Comparison of ENCODE assay signal across 13 cellular contexts in genomic region chr7:143265017-143265693, GRCh38. TPM values are rescaled to one million over a fixed set of nuclear protein-coding genes. Genes with fewer than 3 reads are reported as not detected.
A peak's percentile ranks its signal among the peaks of the same experiment; 100 is the strongest.
DNase-seq lines count a peak whose midpoint lies in the region; ATAC-seq, FAIRE-seq and TF ChIP-seq lines count a peak whose summit lies in the region.
"Had no signal": no experiment of that assay in that cellular context is flagged by ENCODE, and none has a peak within 500 bp of the region (broad histone marks: within the 10 kb centered on the region; RNA-seq: fewer than 3 reads in every experiment).

No MANE protein-coding gene starts in this region.

- TF ChIP-seq RAD21 in K562 (CRISPR knock-in tag; conservative IDR thresholded peaks at IDR 0.05 in 1 of 2, IDR thresholded peaks at IDR 0.05 in 1 of 2): no peak

- TF ChIP-seq CTCF in K562 (IDR thresholded peaks at IDR 0.05 in 2 of 3, conservative IDR thresholded peaks at IDR 0.05 in 1 of 3; ENCODE audit: insufficient read depth in 2 of 3, low read depth in 1 of 3, low read length in 3 of 3) (no peak), lower leg skin (IDR thresholded peaks at IDR 0.05) (no peak)

- TF ChIP-seq POLR2A in K562 (conservative IDR thresholded peaks at IDR 0.05) (no peak), lower leg skin (IDR thresholded peaks at IDR 0.05) (no peak)

- H3K4me3 Mint-ChIP-seq in naive thymus-derived CD4-positive, alpha-beta T cell: peak overlapping the region; percentile 93 to 99 (median 97)

- no peaks in the 10 kb centered on the region for H3K27me3 Mint-ChIP-seq in naive thymus-derived CD4-positive, alpha-beta T cell

- H3K9me3 ChIP-seq in BLaER1: no peaks in the 10 kb centered on the region
- no peaks in the 10 kb centered on the region for H3K9me3 ChIP-seq in K562 (replicated peaks; ENCODE audit: control insufficient read depth, insufficient read depth, low read depth, low read length)
- no peaks in the 10 kb centered on the region for H3K9me3 ChIP-seq in naive thymus-derived CD4-positive, alpha-beta T cell (ENCODE audit: control insufficient read depth in 2 of 3, low read length in 3 of 3)

- no peak for FAIRE-seq in K562 (lab: Jason Lieb, UNC)

- in situ Hi-C loops in K562 (cut with MboI): no loop called here

- 0 out of 2 replicates have a peak overlapping the region, but pooled peaks have one; percentile 78 for H3K4me3 ChIP-seq in BLaER1
- no peak overlapping the region for H3K4me3 ChIP-seq in K562
- H3K4me3 ChIP-seq in naive thymus-derived CD4-positive, alpha-beta T cell (ENCODE audit: low read length): peak overlapping the region; percentile 90
- no peak overlapping the region for H3K4me3 ChIP-seq in lower leg skin (ENCODE audit: low read depth, poor library complexity, severe bottlenecking)

- H3K9me1 ChIP-seq in K562 (ENCODE audit: control insufficient read depth, insufficient read depth, low read length): peaks cover 9% of the 10 kb centered on the region

- H4K20me1 ChIP-seq in BLaER1 (no peaks in the 10 kb centered on the region), K562 (replicated peaks; ENCODE audit: control insufficient read depth, insufficient read depth, low read length) (0 out of 2 replicates have a peak, but pooled peaks cover 4% of the 10 kb centered on the region)

- DNase-seq in D341Med (ENCODE audit: low spot score) (peak; percentile 27), K562 (ENCODE audit: extremely low read depth in 1 of 4, low spot score in 3 of 4) (no peak), lower leg skin (ENCODE audit: low spot score in 2 of 2) (no peak), NAMALWA (ENCODE audit: low spot score) (no peak)
- no peak for DNase-seq in naive thymus-derived CD4-positive, alpha-beta T cell
- DNase-seq: COR-L47, T1000 had no signal

- H3K9me3 Mint-ChIP-seq in naive thymus-derived CD4-positive, alpha-beta T cell: peaks cover 0 to 4% (median 0%) of the 10 kb centered on the region in 11 donors

- no TSS peak for BruUV-seq in K562 (replicated peaks; lab: Mats Ljungman, UMichigan)

- CTCF ChIA-PET in K562 (lab: Yijun Ruan, JAX; ENCODE audit: low intra/inter-chr PET ratio): no interaction called here
- CTCF ChIA-PET in naive thymus-derived CD4-positive, alpha-beta T cell (lab: Charles Lee): interaction anchor here (0.6 to 9.1 kb wide), 5 partner anchors 14 to 299 kb away, joined by 3 to 72 read pairs (median 4); no protein-coding TSS in a partner anchor

- intact Hi-C loops in K562 (cut with micrococcal nuclease): no loop called here
- intact Hi-C loops in naive thymus-derived CD4-positive, alpha-beta T cell (cut with micrococcal nuclease): no loop called here
- intact Hi-C loops in lower leg skin (cut with DNase I; ENCODE audit: low total_unique reads): no loop called here

- no peak for TF ChIP-seq EP300 in K562 (IDR thresholded peaks at IDR 0.05; ENCODE audit: low read length)

- H3K4me2 ChIP-seq in BLaER1 (peak overlapping the region; percentile 94), K562 (ENCODE audit: insufficient read depth, low read length) (peak overlapping the region; percentile 86)

- H3K9ac ChIP-seq in BLaER1 (peak overlapping the region; percentile 87; the same call in 1 of the 2 replicates), K562 (ENCODE audit: insufficient read depth in 1 of 2, low read depth in 2 of 2, low read length in 2 of 2) (peak overlapping the region in 1 of 2 experiments; percentile 96; a peak in 2 of 4 replicates)

- H2AFZ ChIP-seq in K562 (ENCODE audit: low read depth, low read length): no peak overlapping the region

- peak overlapping the region; percentile 12 to 99 (median 97) for H3K27ac Mint-ChIP-seq in naive thymus-derived CD4-positive, alpha-beta T cell

- POLR2A ChIA-PET in K562 (lab: Yijun Ruan, JAX): interaction anchor here (1.2 to 2.1 kb wide), 4 partner anchors 9 to 16 kb away, joined by 3 to 9 read pairs (median 6); no protein-coding TSS in a partner anchor
- POLR2A ChIA-PET in naive thymus-derived CD4-positive, alpha-beta T cell (lab: Charles Lee): interaction anchor here (0.7 to 8.0 kb wide), 6 partner anchors 12 to 31 kb away, joined by 4 to 129 read pairs (median 34); partner anchors contain the start of gene CASP2

- peaks cover 15 to 57% (median 28%) of the 10 kb centered on the region in 5 donors for H3K36me3 Mint-ChIP-seq in naive thymus-derived CD4-positive, alpha-beta T cell

- no peak for ATAC-seq in K562
- ATAC-seq in naive thymus-derived CD4-positive, alpha-beta T cell: no peak
- no peak for ATAC-seq in HG03460 (IDR thresholded peaks at IDR 0.05; ENCODE audit: unreplicated experiment)
- no peak for ATAC-seq in HG02571 (IDR thresholded peaks at IDR 0.05; ENCODE audit: unreplicated experiment)

- WGBS in K562 (ENCODE audit: insufficient coverage, low coverage, missing lambda C conversion rate): 81% methylated on average over 15 of the region's 15 CpGs
- WGBS in lower leg skin, 2 donors: 68 to 69% methylated on average over 15 of the region's 15 CpGs

- peaks cover 30 to 88% (median 62%) of the 10 kb centered on the region in 7 donors for H3K4me1 Mint-ChIP-seq in naive thymus-derived CD4-positive, alpha-beta T cell

- H3K36me3 ChIP-seq in BLaER1 (peaks cover 43% of the 10 kb centered on the region), K562 (ENCODE audit: control insufficient read depth, insufficient read depth, low read length) (peaks cover 58% of the 10 kb centered on the region)
- H3K36me3 ChIP-seq in naive thymus-derived CD4-positive, alpha-beta T cell (ENCODE audit: control insufficient read depth in 2 of 3, insufficient read depth in 3 of 3, low read length in 3 of 3): peaks cover 0 to 40% (median 13%) of the 10 kb centered on the region in 3 experiments

- H3K27ac ChIP-seq in BLaER1 (no peak overlapping the region), K562 (ENCODE audit: extremely low read depth, low read depth, low read length) (no peak overlapping the region)
- H3K27ac ChIP-seq in naive thymus-derived CD4-positive, alpha-beta T cell (ENCODE audit: low read depth, low read length): peak overlapping the region; percentile 84

- H3K79me2 ChIP-seq in K562 (ENCODE audit: control insufficient read depth, insufficient read depth, low read length): peaks cover 29% of the 10 kb centered on the region

- H3K27me3 ChIP-seq in BLaER1 (no peaks in the 10 kb centered on the region), K562 (ENCODE audit: control insufficient read depth in 2 of 2, insufficient read depth in 2 of 2, low read length in 2 of 2) (no peaks in the 10 kb centered on the region)
- H3K27me3 ChIP-seq in naive thymus-derived CD4-positive, alpha-beta T cell (ENCODE audit: control insufficient read depth in 2 of 2, insufficient read depth in 2 of 2, low read length in 2 of 2): no peaks in the 10 kb centered on the region

- peaks cover 56% of the 10 kb centered on the region for H3K4me1 ChIP-seq in BLaER1
- H3K4me1 ChIP-seq in K562 (replicated peaks in 1 of 2; ENCODE audit: control insufficient read depth in 2 of 2, insufficient read depth in 2 of 2, low read length in 2 of 2): peaks cover 24 to 31% of the 10 kb centered on the region in 2 experiments
- peaks cover 23 to 27% of the 10 kb centered on the region in 2 donors for H3K4me1 ChIP-seq in naive thymus-derived CD4-positive, alpha-beta T cell (ENCODE audit: control insufficient read depth in 2 of 2, insufficient read depth in 2 of 2, low read length in 2 of 2)

RNA-seq across cellular contexts. Expression of gene GSTK1, which starts 1.9 kb away (rescaled TPM):
- total RNA-seq in K562 (2011; cell fraction: chromatin; rRNA removed; ENCODE audit: low replicate concordance): 133 and 253 TPM in 2 replicates
- 236 and 238 TPM in 2 replicates for total RNA-seq in K562 (2011; cell fraction: nucleolus; rRNA removed)
- total RNA-seq in K562 (2011; cell fraction: nucleoplasm; rRNA removed): 199 TPM in 2 replicates
- 233 TPM in 2 replicates for total RNA-seq in K562 (2014; rRNA removed)
- total RNA-seq in K562 (2014; rRNA removed; fragmentation: Illumina TruSeq; extraction: Trizol): 126 and 155 TPM in 2 replicates
- 178 and 183 TPM in 2 replicates for total RNA-seq in K562 (2015; rRNA removed; fragmentation: Illumina TruSeq; extraction: Trizol)
- 169 and 186 TPM in 2 replicates for total RNA-seq in K562 (2021)
- 189 and 198 TPM in 2 replicates for polyA plus RNA-seq in K562 (2011; rRNA removed)
- polyA plus RNA-seq in K562 (2011; cell fraction: cytosol; rRNA removed): 214 and 232 TPM in 2 replicates
- polyA plus RNA-seq in K562 (2011; cell fraction: nucleus; rRNA removed): 383 and 452 TPM in 2 replicates
- 231 and 267 TPM in 2 replicates for polyA plus RNA-seq in K562 (2012)
- 265 and 322 TPM in 2 replicates for polyA plus RNA-seq in K562 (2014; fragmentation: Illumina TruSeq; extraction: Trizol)
- 100 to 1,000 TPM; 392 to 441 TPM for polyA plus RNA-seq in K562 (2014; fragmentation: Nextera tagmentation; extraction: Ambion mirVana)
- polyA plus RNA-seq in K562 (2014; rRNA removed): 381 and 422 TPM in 2 replicates
- 86.7 and 96.7 TPM in 2 replicates for polyA minus RNA-seq in K562 (2011; rRNA and poly(A)+ RNA removed)
- 67.2 and 68.9 TPM in 2 replicates for polyA minus RNA-seq in K562 (2011; cell fraction: cytosol; rRNA and poly(A)+ RNA removed)
- polyA minus RNA-seq in K562 (2011; cell fraction: nucleus; rRNA and poly(A)+ RNA removed): 53.6 and 82.6 TPM in 2 replicates
- total RNA-seq in naive thymus-derived CD4-positive, alpha-beta T cell: 100 to 1,000 TPM; 253 to 385 (median 311) TPM
- polyA plus RNA-seq in naive thymus-derived CD4-positive, alpha-beta T cell: 100 to 1,000 TPM; 398 to 470 TPM
- total RNA-seq in lower leg skin: 100 to 1,000 TPM in 3 of 4 donors, 10 to 100 TPM in 1; 97.0 to 180 (median 139) TPM

RNA-seq across cellular contexts. Expression of gene TMEM139, which starts 19.6 kb away (rescaled TPM):
- 0.39 and 0.83 TPM in 2 replicates for total RNA-seq in K562 (2011; cell fraction: chromatin; rRNA removed; ENCODE audit: low replicate concordance)
- 0.33 and 1.1 TPM in 2 replicates for total RNA-seq in K562 (2011; cell fraction: nucleolus; rRNA removed)
- 0.99 and 1.8 TPM in 2 replicates for total RNA-seq in K562 (2011; cell fraction: nucleoplasm; rRNA removed)
- total RNA-seq in K562 (2014; rRNA removed): 0.27 and 0.78 TPM in 2 replicates
- 0.87 and 1.1 TPM in 2 replicates for total RNA-seq in K562 (2014; rRNA removed; fragmentation: Illumina TruSeq; extraction: Trizol)
- 0.29 and 0.75 TPM in 2 replicates for total RNA-seq in K562 (2015; rRNA removed; fragmentation: Illumina TruSeq; extraction: Trizol)
- total RNA-seq in K562 (2021): 0.81 and 1.5 TPM in 2 replicates
- 0.20 and 0.31 TPM in 2 replicates for polyA plus RNA-seq in K562 (2011; rRNA removed)
- 0.09 and 0.16 TPM in 2 replicates for polyA plus RNA-seq in K562 (2011; cell fraction: cytosol; rRNA removed)
- polyA plus RNA-seq in K562 (2011; cell fraction: nucleus; rRNA removed): 0.48 and 0.53 TPM in 2 replicates
- 0.91 and 1.2 TPM in 2 replicates for polyA plus RNA-seq in K562 (2012)
- polyA plus RNA-seq in K562 (2014; fragmentation: Illumina TruSeq; extraction: Trizol): 1.2 and 1.8 TPM in 2 replicates
- 1 to 10 TPM in 1 of 2 experiments, under 1 TPM in 1; 0.79 to 1.1 TPM for polyA plus RNA-seq in K562 (2014; fragmentation: Nextera tagmentation; extraction: Ambion mirVana)
- 0.44 and 2.0 TPM in 2 replicates for polyA plus RNA-seq in K562 (2014; rRNA removed)
- 0.11 and 0.15 TPM in 2 replicates for polyA minus RNA-seq in K562 (2011; rRNA and poly(A)+ RNA removed)
- polyA minus RNA-seq in K562 (2011; cell fraction: cytosol; rRNA and poly(A)+ RNA removed): not detected in 2 replicates
- 0.13 and 0.56 TPM in 2 replicates for polyA minus RNA-seq in K562 (2011; cell fraction: nucleus; rRNA and poly(A)+ RNA removed)
- under 1 TPM in 4 of 5 experiments, not detected in 1; 0.32 to 0.62 (median 0.51) TPM for total RNA-seq in naive thymus-derived CD4-positive, alpha-beta T cell
- polyA plus RNA-seq in naive thymus-derived CD4-positive, alpha-beta T cell: under 1 TPM; 0.46 TPM
- 10 to 100 TPM in 3 of 4 donors, 1 to 10 TPM in 1; 7.8 to 12.8 (median 11.6) TPM for total RNA-seq in lower leg skin
- total RNA-seq: dermis microvascular lymphatic vessel endothelial cell had no signal

RNA-seq across cellular contexts. Expression of gene CASP2, which starts 23.0 kb away (rescaled TPM):
- 125 and 133 TPM in 2 replicates for total RNA-seq in K562 (2011; cell fraction: chromatin; rRNA removed; ENCODE audit: low replicate concordance)
- 50.5 and 53.8 TPM in 2 replicates for total RNA-seq in K562 (2011; cell fraction: nucleolus; rRNA removed)
- 91.9 and 132 TPM in 2 replicates for total RNA-seq in K562 (2011; cell fraction: nucleoplasm; rRNA removed)
- 21.7 and 29.5 TPM in 2 replicates for total RNA-seq in K562 (2014; rRNA removed)
- 22.7 and 23.0 TPM in 2 replicates for total RNA-seq in K562 (2014; rRNA removed; fragmentation: Illumina TruSeq; extraction: Trizol)
- total RNA-seq in K562 (2015; rRNA removed; fragmentation: Illumina TruSeq; extraction: Trizol): 24.1 and 25.8 TPM in 2 replicates
- 64.8 and 64.9 TPM in 2 replicates for total RNA-seq in K562 (2021)
- 29.9 and 43.5 TPM in 2 replicates for polyA plus RNA-seq in K562 (2011; rRNA removed)
- 26.0 and 41.6 TPM in 2 replicates for polyA plus RNA-seq in K562 (2011; cell fraction: cytosol; rRNA removed)
- 72.1 and 80.4 TPM in 2 replicates for polyA plus RNA-seq in K562 (2011; cell fraction: nucleus; rRNA removed)
- 20.6 and 22.6 TPM in 2 replicates for polyA plus RNA-seq in K562 (2012)
- 36.7 and 44.5 TPM in 2 replicates for polyA plus RNA-seq in K562 (2014; fragmentation: Illumina TruSeq; extraction: Trizol)
- 10 to 100 TPM; 20.6 to 22.3 TPM for polyA plus RNA-seq in K562 (2014; fragmentation: Nextera tagmentation; extraction: Ambion mirVana)
- 18.8 and 22.2 TPM in 2 replicates for polyA plus RNA-seq in K562 (2014; rRNA removed)
- 99.3 and 105 TPM in 2 replicates for polyA minus RNA-seq in K562 (2011; rRNA and poly(A)+ RNA removed)
- polyA minus RNA-seq in K562 (2011; cell fraction: cytosol; rRNA and poly(A)+ RNA removed): 63.1 and 80.5 TPM in 2 replicates
- polyA minus RNA-seq in K562 (2011; cell fraction: nucleus; rRNA and poly(A)+ RNA removed): 38.5 and 59.5 TPM in 2 replicates
- 10 to 100 TPM; 29.6 to 97.7 (median 69.1) TPM for total RNA-seq in naive thymus-derived CD4-positive, alpha-beta T cell
- 10 to 100 TPM; 14.4 to 24.4 TPM for polyA plus RNA-seq in naive thymus-derived CD4-positive, alpha-beta T cell
- 10 to 100 TPM in 3 of 4 donors, 1 to 10 TPM in 1; 9.6 to 22.7 (median 16.0) TPM for total RNA-seq in lower leg skin

RNA-seq across cellular contexts. Expression of gene TAS2R40, which starts 43.3 kb away (rescaled TPM):
- not detected in 2 replicates for total RNA-seq in K562 (2011; cell fraction: chromatin; rRNA removed; ENCODE audit: low replicate concordance)
- total RNA-seq in K562 (2011; cell fraction: nucleolus; rRNA removed): not detected in 2 replicates
- not detected in 2 replicates for total RNA-seq in K562 (2011; cell fraction: nucleoplasm; rRNA removed)
- not detected in 2 replicates for total RNA-seq in K562 (2014; rRNA removed)
- not detected in 2 replicates for total RNA-seq in K562 (2014; rRNA removed; fragmentation: Illumina TruSeq; extraction: Trizol)
- not detected in 2 replicates for total RNA-seq in K562 (2015; rRNA removed; fragmentation: Illumina TruSeq; extraction: Trizol)
- total RNA-seq in K562 (2021): not detected in 2 replicates
- polyA plus RNA-seq in K562 (2011; rRNA removed): not detected in 2 replicates
- polyA plus RNA-seq in K562 (2011; cell fraction: cytosol; rRNA removed): not detected in 2 replicates
- polyA plus RNA-seq in K562 (2011; cell fraction: nucleus; rRNA removed): not detected in 2 replicates
- not detected in 2 replicates for polyA plus RNA-seq in K562 (2012)
- not detected in 2 replicates for polyA plus RNA-seq in K562 (2014; fragmentation: Illumina TruSeq; extraction: Trizol)
- polyA plus RNA-seq in K562 (2014; fragmentation: Nextera tagmentation; extraction: Ambion mirVana): not detected
- polyA plus RNA-seq in K562 (2014; rRNA removed): not detected in 2 replicates
- polyA minus RNA-seq in K562 (2011; rRNA and poly(A)+ RNA removed): not detected in 2 replicates
- polyA minus RNA-seq in K562 (2011; cell fraction: cytosol; rRNA and poly(A)+ RNA removed): not detected in 2 replicates
- polyA minus RNA-seq in K562 (2011; cell fraction: nucleus; rRNA and poly(A)+ RNA removed): not detected in 2 replicates
- total RNA-seq in naive thymus-derived CD4-positive, alpha-beta T cell: not detected
- polyA plus RNA-seq in naive thymus-derived CD4-positive, alpha-beta T cell: not detected
- not detected for total RNA-seq in lower leg skin
- total RNA-seq: dermis microvascular lymphatic vessel endothelial cell, myocyte, subcutaneous adipose tissue had no signal

RNA-seq across cellular contexts. Expression of gene CLCN1, which starts 50.8 kb away (rescaled TPM):
- not detected in 2 replicates for total RNA-seq in K562 (2011; cell fraction: chromatin; rRNA removed; ENCODE audit: low replicate concordance)
- not detected in 2 replicates for total RNA-seq in K562 (2011; cell fraction: nucleolus; rRNA removed)
- not detected in 2 replicates for total RNA-seq in K562 (2011; cell fraction: nucleoplasm; rRNA removed)
- total RNA-seq in K562 (2014; rRNA removed) (not detected in 2 replicates), K562 (2014; rRNA removed; fragmentation: Illumina TruSeq; extraction: Trizol) (0.11 TPM in 1 of 2 replicates, not detected in the other), K562 (2015; rRNA removed; fragmentation: Illumina TruSeq; extraction: Trizol) (0.04 TPM in 1 of 2 replicates, not detected in the other), K562 (2021) (not detected in 2 replicates), lower leg skin (not detected)
- polyA plus RNA-seq in K562 (2011; rRNA removed) (0.04 TPM in 1 of 2 replicates, not detected in the other), K562 (2014; fragmentation: Illumina TruSeq; extraction: Trizol) (not detected in 2 replicates), K562 (2014; fragmentation: Nextera tagmentation; extraction: Ambion mirVana) (under 1 TPM in 1 of 2 experiments, not detected in 1; 0.07 TPM), K562 (2014; rRNA removed) (0.01 and 0.09 TPM in 2 replicates)
- 0.24 TPM in 1 of 2 replicates, not detected in the other for polyA plus RNA-seq in K562 (2011; cell fraction: cytosol; rRNA removed)
- polyA plus RNA-seq in K562 (2011; cell fraction: nucleus; rRNA removed): not detected in 2 replicates
- polyA plus RNA-seq in K562 (2012): 0.04 and 0.32 TPM in 2 replicates
- not detected in 2 replicates for polyA minus RNA-seq in K562 (2011; rRNA and poly(A)+ RNA removed)
- not detected in 2 replicates for polyA minus RNA-seq in K562 (2011; cell fraction: cytosol; rRNA and poly(A)+ RNA removed)
- polyA minus RNA-seq in K562 (2011; cell fraction: nucleus; rRNA and poly(A)+ RNA removed): 0.13 TPM in 1 of 2 replicates, not detected in the other
- under 1 TPM in 2 of 5 experiments, not detected in 3; 0.07 to 0.51 TPM for total RNA-seq in naive thymus-derived CD4-positive, alpha-beta T cell
- not detected for polyA plus RNA-seq in naive thymus-derived CD4-positive, alpha-beta T cell
- total RNA-seq: dermis microvascular lymphatic vessel endothelial cell, myocyte had no signal

Comparison
In these comparisons a context has a peak if more than half of its experiments do, and no peak if none do; other contexts are left out.
1. H3K4me3 ChIP-seq: peak in BLaER1 (single experiment) and naive thymus-derived CD4-positive, alpha-beta T cell (single experiment); none in K562 (single experiment) and lower leg skin (single experiment).